27 cellular contexts compared by ENCODE assay signal in genomic region chr10:96701265-96701664, GRCh38. TPM values are rescaled to one million over a fixed set of nuclear protein-coding genes. Genes with fewer than 3 reads are reported as not detected.
A peak's percentile ranks its signal among the peaks of the same experiment; 100 is the strongest.
DNase-seq lines count a peak whose midpoint lies in the region; ATAC-seq and TF ChIP-seq lines count a peak whose summit lies in the region.
"Had no signal": no experiment of that assay in that cellular context is flagged by ENCODE, and none has a peak within 500 bp of the region (broad histone marks: within the 10 kb centered on the region; RNA-seq: fewer than 3 reads in every experiment).

No MANE protein-coding gene starts in this region.

- H3K27me3 Mint-ChIP-seq in activated B cell treated with CpG ODN at 0.5 μM for 24 hours: no peaks in the 10 kb centered on the region
- H3K27me3 Mint-ChIP-seq in HFFc6 (ENCODE audit: insufficient read depth): peaks cover 21% of the 10 kb centered on the region
- H3K27me3 Mint-ChIP-seq: activated CD8-positive, alpha-beta T cell treated with anti-CD3 and anti-CD28 coated beads for 36 hours; CD4-positive, alpha-beta T cell; stimulated activated naive CD8-positive, alpha-beta T cell treated with anti-CD3 and anti-CD28 coated beads, Interleukin-15, amount 100 ng/mL, for 72 hours had no signal

- no peaks in the 10 kb centered on the region for H3K9me3 ChIP-seq in spleen
- H3K9me3 ChIP-seq: thoracic aorta had no signal

- POLR2A ChIA-PET in activated B cell treated with CpG ODN at 0.5 μM for 24 hours (lab: Charles Lee): interaction anchor here (0.5 to 3.6 kb wide), 15 partner anchors 10 to 88 kb away, joined by 3 to 31 read pairs (median 6); partner anchors contain the start of gene PIK3AP1

- no peaks in the 10 kb centered on the region for H3K27me3 ChIP-seq in HL-60 (ENCODE audit: insufficient read depth, poor library complexity, severe bottlenecking)
- H3K27me3 ChIP-seq in spleen (replicated peaks in 1 of 7): no peaks in the 10 kb centered on the region

- 49 to 62% (median 52%) methylated on average over 3 of the region's 3 CpGs for WGBS in spleen, 5 donors

- H3K27ac Mint-ChIP-seq in activated B cell treated with CpG ODN at 0.5 μM for 24 hours (peak overlapping the region; percentile 97), HFFc6 (no peak overlapping the region)
- H3K27ac Mint-ChIP-seq: activated CD8-positive, alpha-beta T cell treated with anti-CD3 and anti-CD28 coated beads for 36 hours; CD4-positive, alpha-beta T cell; T-helper 2 cell treated with Interferon-gamma antibody and Interleukin-4, amounts not matched to agents 5 μg/mL and 100 μg/mL, for 36 hours had no signal

- intact Hi-C loops in activated B cell treated with CpG ODN at 0.5 μM for 24 hours (cut with micrococcal nuclease): loop anchor here (2.0 to 10.0 kb wide), 4 partner anchors 14 to 724 kb away; partner anchors contain the start of genes BLNK and PGAM1
- intact Hi-C loops in spleen (cut with DNase I; ENCODE audit: low total_unique reads): no loop called here

- DNase-seq in NCI-H1417 (lab: John Stamatoyannopoulos, UW) (peak in 2 of 3 experiments; percentile 0 to 1), NCI-H1417 treated with DMSO at 0.1 percent for 48 hours (lab: John Stamatoyannopoulos, UW) (no peak), HL-60 (ENCODE audit: low read depth in 1 of 2, low spot score in 1 of 2) (no peak), activated B cell treated with CpG ODN at 0.5 μM for 24 hours (no peak), spleen (no peak), SK-N-DZ (ENCODE audit: low spot score) (no peak), HFFc6 (no peak)
- no peak for DNase-seq in activated naive CD4-positive, alpha-beta T cell (lab: John Stamatoyannopoulos, UW)
- DNase-seq: 8988T; activated CD8-positive, alpha-beta T cell treated with anti-CD3 and anti-CD28 coated beads for 36 hours; activated naive CD4-positive, alpha-beta T cell treated with anti-CD3 and anti-CD28 coated beads, Interleukin-2, amount 50 U/mL, for 16 hours; CD4-positive, alpha-beta T cell; EL; hippocampal formation; IMR-90; NCI-H1092 treated with DMSO at 0.1 percent for 48 hours; NCI-H187 treated with DMSO at 0.1 percent for 48 hours; NCI-H2227 treated with DMSO at 0.1 percent for 48 hours; NCI-H526; retina; Right ventricle myocardium superior; stimulated activated naive CD8-positive, alpha-beta T cell treated with anti-CD3 and anti-CD28 coated beads, Interleukin-15, amount 100 ng/mL, for 72 hours had no signal

- peak overlapping the region; percentile 64 for H3K27ac ChIP-seq in HL-60 (replicated peaks)
- peak overlapping the region; percentile 10 to 90 (median 80) for H3K27ac ChIP-seq in spleen
- H3K27ac ChIP-seq: parathyroid adenoma had no signal

- H3K4me3 Mint-ChIP-seq in activated B cell treated with CpG ODN at 0.5 μM for 24 hours: peak overlapping the region; percentile 94
- no peak overlapping the region for H3K4me3 Mint-ChIP-seq in HFFc6
- H3K4me3 Mint-ChIP-seq: activated CD8-positive, alpha-beta T cell treated with anti-CD3 and anti-CD28 coated beads for 36 hours; CD4-positive, alpha-beta T cell; stimulated activated naive CD8-positive, alpha-beta T cell treated with anti-CD3 and anti-CD28 coated beads, Interleukin-15, amount 100 ng/mL, for 72 hours; T-helper 2 cell treated with Interferon-gamma antibody and Interleukin-4, amounts not matched to agents 5 μg/mL and 100 μg/mL, for 36 hours had no signal

- peaks cover 39% of the 10 kb centered on the region for H3K36me3 Mint-ChIP-seq in activated B cell treated with CpG ODN at 0.5 μM for 24 hours (ENCODE audit: low read depth)
- no peaks in the 10 kb centered on the region for H3K36me3 Mint-ChIP-seq in HFFc6 (ENCODE audit: low read depth)

- no peak overlapping the region for H3K4me3 ChIP-seq in HL-60 (replicated peaks; ENCODE audit: insufficient read depth, low read length)
- peak overlapping the region in 2 of 8 donors; percentile 45 to 71 for H3K4me3 ChIP-seq in spleen
- H3K4me3 ChIP-seq: lung, skin epidermis, thoracic aorta had no signal

- H3K4me1 ChIP-seq in spleen: peaks cover 23 to 100% (median 80%) of the 10 kb centered on the region in 6 donors
- H3K4me1 ChIP-seq: parathyroid adenoma had no signal

- no peaks in the 10 kb centered on the region for H3K9me3 Mint-ChIP-seq in activated B cell treated with CpG ODN at 0.5 μM for 24 hours
- H3K9me3 Mint-ChIP-seq in HFFc6: no peaks in the 10 kb centered on the region
- H3K9me3 Mint-ChIP-seq: activated CD8-positive, alpha-beta T cell treated with anti-CD3 and anti-CD28 coated beads for 36 hours; CD4-positive, alpha-beta T cell; stimulated activated naive CD8-positive, alpha-beta T cell treated with anti-CD3 and anti-CD28 coated beads, Interleukin-15, amount 100 ng/mL, for 72 hours; T-helper 2 cell treated with Interferon-gamma antibody and Interleukin-4, amounts not matched to agents 5 μg/mL and 100 μg/mL, for 36 hours had no signal

- CTCF ChIA-PET in activated B cell treated with CpG ODN at 0.5 μM for 24 hours (lab: Charles Lee): interaction anchor here (0.8 to 3.9 kb wide), 7 partner anchors 8 to 61 kb away, joined by 3 to 12 read pairs (median 4); no protein-coding TSS in a partner anchor

- no peak for TF ChIP-seq POLR2A in spleen (IDR thresholded peaks at IDR 0.05)

- TF ChIP-seq CTCF in HL-60 (IDR thresholded peaks at IDR 0.05; ENCODE audit: insufficient read depth, low read length) (no peak), activated B cell treated with CpG ODN at 0.5 μM for 24 hours (IDR thresholded peaks at IDR 0.05) (no peak), spleen (IDR thresholded peaks at IDR 0.05 in 8 of 11, conservative IDR thresholded peaks at IDR 0.05 in 3 of 11) (no peak), HFFc6 (IDR thresholded peaks at IDR 0.05) (no peak)

- H3K4me1 Mint-ChIP-seq in activated B cell treated with CpG ODN at 0.5 μM for 24 hours (peaks cover 87% of the 10 kb centered on the region), HFFc6 (ENCODE audit: low read depth) (no peaks in the 10 kb centered on the region)

- peaks cover 0 to 69% (median 0%) of the 10 kb centered on the region in 6 donors for H3K36me3 ChIP-seq in spleen
- H3K36me3 ChIP-seq: thoracic aorta had no signal

- no peak for ATAC-seq in activated B cell treated with CpG ODN at 0.5 μM for 24 hours (ENCODE audit: low read depth)
- ATAC-seq: activated CD8-positive, alpha-beta T cell treated with anti-CD3 and anti-CD28 coated beads for 36 hours; stimulated activated naive CD8-positive, alpha-beta T cell treated with anti-CD3 and anti-CD28 coated beads, Interleukin-15, amount 100 ng/mL, for 72 hours had no signal

RNA-seq across cellular contexts. Expression of gene PIK3AP1, which starts 19.0 kb away (rescaled TPM):
- total RNA-seq in activated B cell treated with CpG ODN at 0.5 μM for 24 hours (156 and 157 TPM in 2 replicates), spleen (100 to 1,000 TPM; 126 to 256 (median 196) TPM)
- polyA plus RNA-seq in spleen: 10 to 100 TPM; 59.8 to 84.1 (median 62.7) TPM
- polyA plus RNA-seq in SK-N-DZ (2014; cell fraction: cytosol; rRNA removed): 0.31 and 0.59 TPM in 2 replicates
- polyA plus RNA-seq in SK-N-DZ (2014; cell fraction: nucleus; rRNA removed): 0.21 and 0.35 TPM in 2 replicates
- total RNA-seq in HFFc6 (2021; fragmentation: NEBNext Ultra II Directional; extraction: Animal tissue kit (Norgen Biotek cat#: 25700)): under 1 TPM in 3 of 6 experiments, not detected in 3; 0.05 TPM

Comparison
In these comparisons a context has a peak if more than half of its experiments do, and no peak if none do; other contexts are left out.
1. DNase-seq: peak in NCI-H1417 (2 of 3); none in NCI-H1417 treated with DMSO at 0.1 percent for 48 hours (single experiment), HL-60 (0 of 2), activated B cell treated with CpG ODN at 0.5 μM for 24 hours (single experiment), spleen (single experiment), SK-N-DZ (single experiment), activated naive CD4-positive, alpha-beta T cell (0 of 4) and HFFc6 (single experiment).
2. RNA of gene PIK3AP1, which starts 19.0 kb away (total RNA-seq): 126 to 256 TPM in spleen and 156 to 157 TPM in activated B cell treated with CpG ODN at 0.5 μM for 24 hours; 0.05 TPM in HFFc6; every median in the first group is over 100 times any median in the second.